In genomic region chr7:29478218-29478617, GRCh38 we compare ENCODE assay signal across 29 cellular contexts.
DNase-seq lines count a peak whose midpoint lies in the region; ATAC-seq, FAIRE-seq and TF ChIP-seq lines count a peak whose summit lies in the region.
"Had no signal": no experiment of that assay in that cellular context is flagged by ENCODE, and none has a peak within 500 bp of the region (broad histone marks: within the 10 kb centered on the region; RNA-seq: fewer than 3 reads in every experiment).

No MANE protein-coding gene starts in this region.

- H3K4me2 ChIP-seq in HepG2 (ENCODE audit: low read depth, low read length) = peak overlapping the region; percentile 24

- in situ Hi-C loops in HepG2 (cut with HindIII; ENCODE audit: extremely low pct_ligation_motif_present, low pct_unique_long_range_greater_than_20kb) = no loop called here

- no peak for DNase-seq in HepG2 (ENCODE audit: low spot score)
- DNase-seq in right lobe of liver = no peak
- DNase-seq in dorsolateral prefrontal cortex = no peak
- peak in 1 of 49 donors; percentile 33 for DNase-seq in substantia nigra (lab: John Stamatoyannopoulos, UW)
- no peak for DNase-seq in GM12892 (ENCODE audit: insufficient read length)
- no peak for DNase-seq in activated T-cell treated with anti-CD3 and anti-CD28 coated beads, Interleukin-2, amount 50 U/mL, for 1 hour
- DNase-seq: Caco-2; CD8-positive, alpha-beta T cell; DMS 273 treated with DMSO at 0.1 percent for 48 hours; DMS79; EL; GDM1; GM23248; H7; KBM-7; MV-4-11; NCI-H1105; NCI-H146; NCI-H1930; NCI-H2107; NCI-H524; NCI-H748 treated with DMSO at 0.1 percent for 48 hours; NK-92 treated with Interleukin-12 subunit alpha and Interleukin-12 subunit beta, amount 100 ng/mL, for 24 hours; PC-3 had no signal

- H3K79me2 ChIP-seq in HepG2 (ENCODE audit: insufficient read depth, low read length) = no peaks in the 10 kb centered on the region

- 100% methylated on average over 3 of the region's 3 CpGs for WGBS in HepG2 (ENCODE audit: low lambda C conversion rate)
- 100% methylated on average over 1 of the region's 3 CpGs for WGBS in right lobe of liver (ENCODE audit: insufficient coverage, low coverage, low lambda C conversion rate, missing lambda C conversion rate)

- TF ChIP-seq RAD21 in HepG2 (CRISPR knock-in tag; IDR thresholded peaks at IDR 0.05) = no peak

- FAIRE-seq in HepG2 (lab: Jason Lieb, UNC) = no peak
- FAIRE-seq in GM12892 (lab: Jason Lieb, UNC) = no peak
- FAIRE-seq: GM12878, GM19239 had no signal

- TF ChIP-seq CTCF in HepG2 (CRISPR knock-in tag; IDR thresholded peaks at IDR 0.05) (no peak), right lobe of liver (IDR thresholded peaks at IDR 0.05) (no peak), dorsolateral prefrontal cortex (IDR thresholded peaks at IDR 0.05 in 54 of 56, conservative IDR thresholded peaks at IDR 0.05 in 2 of 56; ENCODE audit: low read depth in 1 of 56, partially characterized antibody in 56 of 56) (no peak)

- no peaks in the 10 kb centered on the region for H4K20me1 ChIP-seq in HepG2 (ENCODE audit: insufficient read depth, low read length)

- H2AFZ ChIP-seq in HepG2 (ENCODE audit: low read length) = no peak overlapping the region
- H2AFZ ChIP-seq: GM23248 had no signal

- H3K9me3 ChIP-seq in HepG2 (ENCODE audit: low read length) = no peaks in the 10 kb centered on the region
- H3K9me3 ChIP-seq in right lobe of liver = no peaks in the 10 kb centered on the region
- H3K9me3 ChIP-seq: Caco-2 had no signal

- no peak overlapping the region for H3K9ac ChIP-seq in HepG2 (ENCODE audit: insufficient read depth, low read depth, low read length)
- H3K9ac ChIP-seq: GM23248 had no signal

- H3K27ac ChIP-seq in HepG2 (ENCODE audit: extremely low read length, insufficient read depth, low read length) = peak overlapping the region; percentile 43
- peak overlapping the region in 1 of 3 donors; percentile 76 for H3K27ac ChIP-seq in right lobe of liver
- peak overlapping the region in 58 of 59 donors; percentile 1 to 100 (median 97) for H3K27ac ChIP-seq in dorsolateral prefrontal cortex
- H3K27ac ChIP-seq in substantia nigra (ENCODE audit: low read depth, low read length, poor library complexity, severe bottlenecking) = peak overlapping the region; percentile 96
- H3K27ac ChIP-seq: 22Rv1, C4-2B, GM23248 had no signal

- intact Hi-C loops in HepG2 (cut with micrococcal nuclease; ENCODE audit: unreplicated experiment) (no loop called here), right lobe of liver (cut with DNase I) (no loop called here), dorsolateral prefrontal cortex (cut with DNase I) (loop anchor here in 1 of 2 donors (5.0 kb wide), 1 partner anchor 66 kb away; no protein-coding TSS in a partner anchor)

- no peak for ATAC-seq in HepG2
- no peak for ATAC-seq in right lobe of liver
- ATAC-seq in GM18867 (IDR thresholded peaks at IDR 0.05; ENCODE audit: unreplicated experiment) = no peak
- ATAC-seq: CD8-positive, alpha-beta T cell; GM12878; PC-3 had no signal

- no TSS peak for BruUV-seq in HepG2 (replicated peaks; lab: Mats Ljungman, UMichigan)

- H3K4me3 ChIP-seq in HepG2 (replicated peaks in 1 of 3; ENCODE audit: insufficient read depth in 1 of 3, low read depth in 2 of 3, low read length in 3 of 3) (no peak overlapping the region), right lobe of liver (no peak overlapping the region), dorsolateral prefrontal cortex (no peak overlapping the region)
- H3K4me3 ChIP-seq: GM12878, GM23248 had no signal

- POLR2A ChIA-PET in HepG2 (lab: Yijun Ruan, JAX) = no interaction called here

- no peaks in the 10 kb centered on the region; a peak in 2 of 5 replicates for H3K36me3 ChIP-seq in HepG2 (replicated peaks in 1 of 2; ENCODE audit: control insufficient read depth in 1 of 2, insufficient read depth in 2 of 2, low read length in 2 of 2)
- H3K36me3 ChIP-seq in right lobe of liver = no peaks in the 10 kb centered on the region

- H3K27me3 ChIP-seq in HepG2 (ENCODE audit: control insufficient read depth in 1 of 2, insufficient read depth in 2 of 2, low read length in 2 of 2) (no peaks in the 10 kb centered on the region), right lobe of liver (no peaks in the 10 kb centered on the region), dorsolateral prefrontal cortex (no peaks in the 10 kb centered on the region)

- CTCF ChIA-PET in HepG2 (lab: Yijun Ruan, JAX; ENCODE audit: low intra/inter-chr PET ratio, low total read pairs) = no interaction called here

- TF ChIP-seq POLR2A in HepG2 (IDR thresholded peaks at IDR 0.05; ENCODE audit: insufficient read depth in 1 of 2, low read depth in 2 of 2, low read length in 2 of 2) (no peak), right lobe of liver (IDR thresholded peaks at IDR 0.05) (no peak), GM12892 (IDR thresholded peaks at IDR 0.05; ENCODE audit: low read depth, low read length) (no peak)

- TF ChIP-seq EP300 in HepG2 (IDR thresholded peaks at IDR 0.05; ENCODE audit: low read depth in 2 of 2, low read length in 2 of 2) (no peak), HepG2 (CRISPR knock-in tag; IDR thresholded peaks at IDR 0.05; ENCODE audit: borderline replicate concordance) (no peak)

- H3K4me1 ChIP-seq in HepG2 (ENCODE audit: insufficient read depth, low read length) (peaks cover 57% of the 10 kb centered on the region), right lobe of liver (peaks cover 0 to 43% (median 12%) of the 10 kb centered on the region in 4 donors)

TF ChIP-seq in HepG2, 621 proteins besides CTCF, POLR2A, EP300 and RAD21:
- no peak for TF ChIP-seq HMGA1 (CRISPR knock-in tag; conservative IDR thresholded peaks at IDR 0.05)
- TF ChIP-seq POGK (CRISPR knock-in tag; conservative IDR thresholded peaks at IDR 0.05) = no peak
- no peak for TF ChIP-seq MXI1 (IDR thresholded peaks at IDR 0.05; ENCODE audit: borderline replicate concordance, low read depth, low read length)
- TF ChIP-seq ZNF512B (CRISPR knock-in tag; IDR thresholded peaks at IDR 0.05; ENCODE audit: borderline replicate concordance) = no peak
- no peak for TF ChIP-seq TEAD3 (CRISPR knock-in tag; optimal IDR thresholded peaks at IDR 0.05; ENCODE audit: borderline replicate concordance)
- no peak for TF ChIP-seq RXRA (CRISPR knock-in tag; IDR thresholded peaks at IDR 0.05)
- TF ChIP-seq PLSCR1 (CRISPR knock-in tag; IDR thresholded peaks at IDR 0.05; ENCODE audit: borderline replicate concordance) = no peak
